In genomic region chr1:204410764-204411450, GRCh38 we compare ENCODE assay signal across 1 cellular context.
TF ChIP-seq lines count a peak whose summit lies in the region.

No MANE protein-coding gene starts in this region.

TF ChIP-seq in K562, 482 proteins besides CTCF, POLR2A, EP300 and RAD21 (continues in another document):
- TF ChIP-seq SAFB (IDR thresholded peaks at IDR 0.05; ENCODE audit: borderline replicate concordance, low read depth, low read length) = 0 out of 2 replicates have a peak, but pooled peaks have one; percentile 33
- peak; percentile 10; the same call in 1 of the 2 replicates for TF ChIP-seq NR4A1 (CRISPR knock-in tag; IDR thresholded peaks at IDR 0.05)
- TF ChIP-seq NR4A1 (tag; IDR thresholded peaks at IDR 0.05) = no peak
- TF ChIP-seq MTA3 (IDR thresholded peaks at IDR 0.05; ENCODE audit: borderline replicate concordance) = 0 out of 2 replicates have a peak, but pooled peaks have one; percentile 25
- TF ChIP-seq HDAC3 (IDR thresholded peaks at IDR 0.05; ENCODE audit: borderline replicate concordance, partially characterized antibody) = no peak
- TF ChIP-seq ZNF23 (CRISPR knock-in tag; IDR thresholded peaks at IDR 0.05) = no peak
- 0 out of 2 replicates have a peak, but pooled peaks have one; percentile 49 for TF ChIP-seq FOXP1 (CRISPR knock-in tag; IDR thresholded peaks at IDR 0.05)
- TF ChIP-seq RFX7 (CRISPR knock-in tag; IDR thresholded peaks at IDR 0.05) = no peak
- 0 out of 2 replicates have a peak, but pooled peaks have one; percentile 16 for TF ChIP-seq CAMTA2 (CRISPR knock-in tag; conservative IDR thresholded peaks at IDR 0.05)
- 0 out of 4 replicates have a peak, but pooled peaks have one; percentile 4 to 7 for TF ChIP-seq ETV6 (IDR thresholded peaks at IDR 0.05; ENCODE audit: borderline replicate concordance in 1 of 2, low read depth in 2 of 2, low read length in 1 of 2)
- TF ChIP-seq ETV6 (CRISPR knock-in tag; IDR thresholded peaks at IDR 0.05; ENCODE audit: borderline replicate concordance) = no peak
- TF ChIP-seq, protein P1, sequence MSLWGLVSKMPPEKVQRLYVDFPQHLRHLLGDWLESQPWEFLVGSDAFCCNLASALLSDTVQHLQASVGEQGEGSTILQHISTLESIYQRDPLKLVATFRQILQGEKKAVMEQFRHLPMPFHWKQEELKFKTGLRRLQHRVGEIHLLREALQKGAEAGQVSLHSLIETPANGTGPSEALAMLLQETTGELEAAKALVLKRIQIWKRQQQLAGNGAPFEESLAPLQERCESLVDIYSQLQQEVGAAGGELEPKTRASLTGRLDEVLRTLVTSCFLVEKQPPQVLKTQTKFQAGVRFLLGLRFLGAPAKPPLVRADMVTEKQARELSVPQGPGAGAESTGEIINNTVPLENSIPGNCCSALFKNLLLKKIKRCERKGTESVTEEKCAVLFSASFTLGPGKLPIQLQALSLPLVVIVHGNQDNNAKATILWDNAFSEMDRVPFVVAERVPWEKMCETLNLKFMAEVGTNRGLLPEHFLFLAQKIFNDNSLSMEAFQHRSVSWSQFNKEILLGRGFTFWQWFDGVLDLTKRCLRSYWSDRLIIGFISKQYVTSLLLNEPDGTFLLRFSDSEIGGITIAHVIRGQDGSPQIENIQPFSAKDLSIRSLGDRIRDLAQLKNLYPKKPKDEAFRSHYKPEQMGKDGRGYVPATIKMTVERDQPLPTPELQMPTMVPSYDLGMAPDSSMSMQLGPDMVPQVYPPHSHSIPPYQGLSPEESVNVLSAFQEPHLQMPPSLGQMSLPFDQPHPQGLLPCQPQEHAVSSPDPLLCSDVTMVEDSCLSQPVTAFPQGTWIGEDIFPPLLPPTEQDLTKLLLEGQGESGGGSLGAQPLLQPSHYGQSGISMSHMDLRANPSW (CRISPR knock-in tag; IDR thresholded peaks at IDR 0.05) = no peak
- TF ChIP-seq, protein P2, sequence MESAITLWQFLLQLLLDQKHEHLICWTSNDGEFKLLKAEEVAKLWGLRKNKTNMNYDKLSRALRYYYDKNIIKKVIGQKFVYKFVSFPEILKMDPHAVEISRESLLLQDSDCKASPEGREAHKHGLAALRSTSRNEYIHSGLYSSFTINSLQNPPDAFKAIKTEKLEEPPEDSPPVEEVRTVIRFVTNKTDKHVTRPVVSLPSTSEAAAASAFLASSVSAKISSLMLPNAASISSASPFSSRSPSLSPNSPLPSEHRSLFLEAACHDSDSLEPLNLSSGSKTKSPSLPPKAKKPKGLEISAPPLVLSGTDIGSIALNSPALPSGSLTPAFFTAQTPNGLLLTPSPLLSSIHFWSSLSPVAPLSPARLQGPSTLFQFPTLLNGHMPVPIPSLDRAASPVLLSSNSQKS (CRISPR knock-in tag; IDR thresholded peaks at IDR 0.05) = no peak
- 0 out of 2 replicates have a peak, but pooled peaks have one; percentile 12 for TF ChIP-seq STAG1 (CRISPR knock-in tag; IDR thresholded peaks at IDR 0.05; ENCODE audit: borderline replicate concordance)
- TF ChIP-seq CREM (IDR thresholded peaks at IDR 0.05; ENCODE audit: low read depth) = no peak
- TF ChIP-seq SNRNP70 (optimal IDR thresholded peaks at IDR 0.05; ENCODE audit: low read depth, low read length) = no peak
- TF ChIP-seq PTRF (tag; IDR thresholded peaks at IDR 0.05) = no peak
- TF ChIP-seq PCBP2 (IDR thresholded peaks at IDR 0.05; ENCODE audit: low read depth, low read length, poor library complexity, severe bottlenecking) = no peak
- no peak for TF ChIP-seq SMAD1 (IDR thresholded peaks at IDR 0.05; ENCODE audit: low read depth, low read length, partially characterized antibody)
- TF ChIP-seq UBTF (IDR thresholded peaks at IDR 0.05; ENCODE audit: borderline replicate concordance in 1 of 2, low read depth in 2 of 2, low read length in 2 of 2) = peak in 1 of 2 experiments; percentile 12; a peak in 1 of 4 replicates
- TF ChIP-seq CHD1 (IDR thresholded peaks at IDR 0.05; ENCODE audit: low read length) = peak; percentile 91
- no peak for TF ChIP-seq ZNF431 (CRISPR knock-in tag; IDR thresholded peaks at IDR 0.05)
- 0 out of 4 replicates have a peak, but pooled peaks of 1 of the 2 experiments have one; percentile 4 for TF ChIP-seq TEAD1 (CRISPR knock-in tag; IDR thresholded peaks at IDR 0.05)
- peak; percentile 17 for TF ChIP-seq TAF1 (IDR thresholded peaks at IDR 0.05; ENCODE audit: control insufficient read depth, extremely low read depth, insufficient read depth, low read length, severe bottlenecking)
- no peak for TF ChIP-seq PTBP1 (IDR thresholded peaks at IDR 0.05; ENCODE audit: low read depth, low read length)
- TF ChIP-seq, protein P3, sequence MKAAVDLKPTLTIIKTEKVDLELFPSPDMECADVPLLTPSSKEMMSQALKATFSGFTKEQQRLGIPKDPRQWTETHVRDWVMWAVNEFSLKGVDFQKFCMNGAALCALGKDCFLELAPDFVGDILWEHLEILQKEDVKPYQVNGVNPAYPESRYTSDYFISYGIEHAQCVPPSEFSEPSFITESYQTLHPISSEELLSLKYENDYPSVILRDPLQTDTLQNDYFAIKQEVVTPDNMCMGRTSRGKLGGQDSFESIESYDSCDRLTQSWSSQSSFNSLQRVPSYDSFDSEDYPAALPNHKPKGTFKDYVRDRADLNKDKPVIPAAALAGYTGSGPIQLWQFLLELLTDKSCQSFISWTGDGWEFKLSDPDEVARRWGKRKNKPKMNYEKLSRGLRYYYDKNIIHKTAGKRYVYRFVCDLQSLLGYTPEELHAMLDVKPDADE (conservative IDR thresholded peaks at IDR 0.05; ENCODE audit: control insufficient read depth, low read depth, low read length) = no peak
- TF ChIP-seq TFE3 (CRISPR knock-in tag; IDR thresholded peaks at IDR 0.05) = no peak
- no peak for TF ChIP-seq KDM1A (IDR thresholded peaks at IDR 0.05)
- no peak for TF ChIP-seq CHCHD3 (CRISPR knock-in tag; IDR thresholded peaks at IDR 0.05)
- TF ChIP-seq, protein P4, sequence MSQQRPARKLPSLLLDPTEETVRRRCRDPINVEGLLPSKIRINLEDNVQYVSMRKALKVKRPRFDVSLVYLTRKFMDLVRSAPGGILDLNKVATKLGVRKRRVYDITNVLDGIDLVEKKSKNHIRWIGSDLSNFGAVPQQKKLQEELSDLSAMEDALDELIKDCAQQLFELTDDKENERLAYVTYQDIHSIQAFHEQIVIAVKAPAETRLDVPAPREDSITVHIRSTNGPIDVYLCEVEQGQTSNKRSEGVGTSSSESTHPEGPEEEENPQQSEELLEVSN (IDR thresholded peaks at IDR 0.05; ENCODE audit: borderline replicate concordance in 1 of 2, extremely low read depth in 1 of 2, insufficient read depth in 1 of 2, insufficient read length in 1 of 2, low read depth in 1 of 2, low read length in 1 of 2, poor library complexity in 1 of 2, severe bottlenecking in 1 of 2) = peak in 1 of 2 experiments; percentile 24
- TF ChIP-seq SNIP1 (IDR thresholded peaks at IDR 0.05; ENCODE audit: low read depth) = peak; percentile 68
- TF ChIP-seq CEBPG (CRISPR knock-in tag; IDR thresholded peaks at IDR 0.05) = no peak
- TF ChIP-seq CEBPG (tag; conservative IDR thresholded peaks at IDR 0.05 in 1 of 2, IDR thresholded peaks at IDR 0.05 in 1 of 2) = no peak
- 0 out of 2 replicates have a peak, but pooled peaks have one; percentile 11 for TF ChIP-seq SMARCE1 (IDR thresholded peaks at IDR 0.05)
- no peak for TF ChIP-seq JUN (IDR thresholded peaks at IDR 0.05; ENCODE audit: borderline replicate concordance, low read depth, low read length)
- 0 out of 2 replicates have a peak, but pooled peaks have one; percentile 11 for TF ChIP-seq JUN (CRISPR knock-in tag; IDR thresholded peaks at IDR 0.05; ENCODE audit: borderline replicate concordance)
- TF ChIP-seq ZNF444 (CRISPR knock-in tag; IDR thresholded peaks at IDR 0.05) = no peak
- 0 out of 2 replicates have a peak, but pooled peaks have one; percentile 36 for TF ChIP-seq ZNF175 (CRISPR knock-in tag; IDR thresholded peaks at IDR 0.05; ENCODE audit: low read depth)
- no peak for TF ChIP-seq ZNF12 (CRISPR knock-in tag; IDR thresholded peaks at IDR 0.05)
- peak; percentile 91 for TF ChIP-seq NFATC3 (IDR thresholded peaks at IDR 0.05)
- TF ChIP-seq BRD4 (IDR thresholded peaks at IDR 0.05) = peak; percentile 43; the same call in 1 of the 2 replicates
- TF ChIP-seq CC2D1A (IDR thresholded peaks at IDR 0.05) = peak; percentile 16; the same call in 1 of the 2 replicates
- TF ChIP-seq ZBTB43 (CRISPR knock-in tag; IDR thresholded peaks at IDR 0.05) = 0 out of 2 replicates have a peak, but pooled peaks have one; percentile 50
- no peak for TF ChIP-seq TCF15 (CRISPR knock-in tag; IDR thresholded peaks at IDR 0.05)
- no peak for TF ChIP-seq CREB1 (IDR thresholded peaks at IDR 0.05)
- TF ChIP-seq CREB1 (CRISPR knock-in tag; IDR thresholded peaks at IDR 0.05) = no peak
- no peak for TF ChIP-seq NBN (IDR thresholded peaks at IDR 0.05; ENCODE audit: low read depth)
- TF ChIP-seq, protein P5, sequence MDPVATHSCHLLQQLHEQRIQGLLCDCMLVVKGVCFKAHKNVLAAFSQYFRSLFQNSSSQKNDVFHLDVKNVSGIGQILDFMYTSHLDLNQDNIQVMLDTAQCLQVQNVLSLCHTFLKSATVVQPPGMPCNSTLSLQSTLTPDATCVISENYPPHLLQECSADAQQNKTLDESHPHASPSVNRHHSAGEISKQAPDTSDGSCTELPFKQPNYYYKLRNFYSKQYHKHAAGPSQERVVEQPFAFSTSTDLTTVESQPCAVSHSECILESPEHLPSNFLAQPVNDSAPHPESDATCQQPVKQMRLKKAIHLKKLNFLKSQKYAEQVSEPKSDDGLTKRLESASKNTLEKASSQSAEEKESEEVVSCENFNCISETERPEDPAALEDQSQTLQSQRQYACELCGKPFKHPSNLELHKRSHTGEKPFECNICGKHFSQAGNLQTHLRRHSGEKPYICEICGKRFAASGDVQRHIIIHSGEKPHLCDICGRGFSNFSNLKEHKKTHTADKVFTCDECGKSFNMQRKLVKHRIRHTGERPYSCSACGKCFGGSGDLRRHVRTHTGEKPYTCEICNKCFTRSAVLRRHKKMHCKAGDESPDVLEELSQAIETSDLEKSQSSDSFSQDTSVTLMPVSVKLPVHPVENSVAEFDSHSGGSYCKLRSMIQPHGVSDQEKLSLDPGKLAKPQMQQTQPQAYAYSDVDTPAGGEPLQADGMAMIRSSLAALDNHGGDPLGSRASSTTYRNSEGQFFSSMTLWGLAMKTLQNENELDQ (CRISPR knock-in tag; IDR thresholded peaks at IDR 0.05; ENCODE audit: borderline replicate concordance) = no peak
